18 cellular contexts compared by ENCODE assay signal in genomic region chr7:131600578-131600977, GRCh38. TPM values are rescaled to one million over a fixed set of nuclear protein-coding genes. Genes with fewer than 3 reads are reported as not detected.
DNase-seq lines count a peak whose midpoint lies in the region; ATAC-seq and TF ChIP-seq lines count a peak whose summit lies in the region.
"Had no signal": no experiment of that assay in that cellular context is flagged by ENCODE, and none has a peak within 500 bp of the region (broad histone marks: within the 10 kb centered on the region; RNA-seq: fewer than 3 reads in every experiment).

No MANE protein-coding gene starts in this region.

- no peaks in the 10 kb centered on the region for H3K36me3 Mint-ChIP-seq in MCF 10A (ENCODE audit: insufficient read depth, unreplicated experiment)
- H3K36me3 Mint-ChIP-seq in stimulated activated memory B cell treated with anti-CD40 and anti-IgM and Interleukin-4, amounts not matched to agents 10 μg/mL and 1 μg/mL and 100 μg/mL, for 72 hours: no peaks in the 10 kb centered on the region
- H3K36me3 Mint-ChIP-seq: CD14-positive monocyte had no signal

- DNase-seq in EH (ENCODE audit: low read depth) (peak; percentile 75), PC-3 (no peak), MCF 10A (ENCODE audit: unreplicated experiment) (no peak), foreskin fibroblast (no peak), coronary artery (ENCODE audit: low spot score) (no peak)
- DNase-seq: activated B cell treated with CpG ODN at 0.5 μM for 24 hours, islet precursor cell, MM.1S, NCI-H1694, NCI-H446, SHP77, trophoblast cell had no signal

- TF ChIP-seq EP300 in neural cell (conservative IDR thresholded peaks at IDR 0.05; ENCODE audit: poor library complexity, severe bottlenecking): no peak

- H3K4me1 ChIP-seq in PC-3 (ENCODE audit: insufficient read depth, low read length) (peaks cover 14% of the 10 kb centered on the region), ectodermal cell (ENCODE audit: control insufficient read depth, insufficient read depth, low read length) (peaks cover 49% of the 10 kb centered on the region)
- H3K4me1 ChIP-seq: parathyroid adenoma had no signal

- no peaks in the 10 kb centered on the region for H3F3A ChIP-seq in PC-3 (ENCODE audit: low read length, unreplicated experiment)
- no peaks in the 10 kb centered on the region for H3F3A ChIP-seq in neural cell (ENCODE audit: insufficient read depth, low read length, poor library complexity, severe bottlenecking)

- H3K4me1 Mint-ChIP-seq in MCF 10A (ENCODE audit: insufficient read depth, unreplicated experiment): no peaks in the 10 kb centered on the region
- H3K4me1 Mint-ChIP-seq in stimulated activated memory B cell treated with anti-CD40 and anti-IgM and Interleukin-4, amounts not matched to agents 10 μg/mL and 1 μg/mL and 100 μg/mL, for 72 hours: no peaks in the 10 kb centered on the region
- H3K4me1 Mint-ChIP-seq: activated B cell treated with CpG ODN at 0.5 μM for 24 hours, CD14-positive monocyte had no signal

- no peak for TF ChIP-seq CTCF in PC-3 (conservative IDR thresholded peaks at IDR 0.05; ENCODE audit: low read depth, low read length)
- TF ChIP-seq CTCF in neural cell (IDR thresholded peaks at IDR 0.05; ENCODE audit: poor library complexity, severe bottlenecking): no peak
- no peak for TF ChIP-seq CTCF in MCF 10A (IDR thresholded peaks at IDR 0.05; ENCODE audit: unreplicated experiment)
- no peak for TF ChIP-seq CTCF in foreskin fibroblast (IDR thresholded peaks at IDR 0.05; ENCODE audit: low read depth, low read length)
- TF ChIP-seq CTCF in coronary artery (IDR thresholded peaks at IDR 0.05): no peak

- 56 to 59% methylated on average over 4 of the region's 4 CpGs for WGBS in ectodermal cell, 2 experiments

- BruUV-seq in PC-3 (replicated peaks; lab: Mats Ljungman, UMichigan) (no TSS peak), MCF 10A (replicated peaks; lab: Mats Ljungman, UMichigan) (no TSS peak)

- H2AFZ ChIP-seq in PC-3 (ENCODE audit: low read length) (no peak overlapping the region), neural cell (ENCODE audit: low read depth, low read length) (peak overlapping the region; percentile 52)
- H2AFZ ChIP-seq: parathyroid adenoma had no signal

- peak; percentile 26; the same call in 1 of the 2 replicates for ATAC-seq in PC-3
- ATAC-seq in stimulated activated memory B cell treated with anti-CD40 and anti-IgM and Interleukin-4, amounts not matched to agents 10 μg/mL and 1 μg/mL and 100 μg/mL, for 72 hours: no peak

- no peak overlapping the region for H3K4me3 Mint-ChIP-seq in MCF 10A (ENCODE audit: unreplicated experiment)
- H3K4me3 Mint-ChIP-seq in stimulated activated memory B cell treated with anti-CD40 and anti-IgM and Interleukin-4, amounts not matched to agents 10 μg/mL and 1 μg/mL and 100 μg/mL, for 72 hours: no peak overlapping the region
- H3K4me3 Mint-ChIP-seq: activated B cell treated with CpG ODN at 0.5 μM for 24 hours; CD14-positive monocyte; T-helper 1 cell treated with Interleukin-12 subunit alpha and Interleukin-12 subunit beta and Interleukin-4 antibody, amounts not matched to agents 30 μg/mL and 1 μg/mL, for 36 hours had no signal

- no peaks in the 10 kb centered on the region for H3K36me3 ChIP-seq in PC-3 (ENCODE audit: low read depth, low read length)
- no peaks in the 10 kb centered on the region for H3K36me3 ChIP-seq in ectodermal cell (ENCODE audit: control insufficient read depth, insufficient read depth, low read length)
- no peaks in the 10 kb centered on the region for H3K36me3 ChIP-seq in neural cell (ENCODE audit: insufficient read depth, low read length)

- H3K4me3 ChIP-seq in PC-3 (ENCODE audit: low read length) (no peak overlapping the region), ectodermal cell (ENCODE audit: insufficient read depth, low read depth, low read length) (no peak overlapping the region), neural cell (ENCODE audit: low read length) (peak overlapping the region; percentile 8), foreskin fibroblast (ENCODE audit: low read depth in 1 of 2, low read length in 2 of 2) (no peak overlapping the region), coronary artery (no peak overlapping the region)

- no peaks in the 10 kb centered on the region for H3K9me3 Mint-ChIP-seq in MCF 10A (ENCODE audit: unreplicated experiment)
- no peaks in the 10 kb centered on the region for H3K9me3 Mint-ChIP-seq in stimulated activated memory B cell treated with anti-CD40 and anti-IgM and Interleukin-4, amounts not matched to agents 10 μg/mL and 1 μg/mL and 100 μg/mL, for 72 hours
- H3K9me3 Mint-ChIP-seq: activated B cell treated with CpG ODN at 0.5 μM for 24 hours; T-helper 1 cell treated with Interleukin-12 subunit alpha and Interleukin-12 subunit beta and Interleukin-4 antibody, amounts not matched to agents 30 μg/mL and 1 μg/mL, for 36 hours had no signal

- no peaks in the 10 kb centered on the region for H3K9me2 ChIP-seq in PC-3 (replicated peaks; ENCODE audit: low read length)
- H3K9me2 ChIP-seq in neural cell (ENCODE audit: insufficient read depth, low read length): no peaks in the 10 kb centered on the region

- H3K4me2 ChIP-seq in PC-3 (ENCODE audit: low read length) (no peak overlapping the region), neural cell (ENCODE audit: low read length) (peak overlapping the region; percentile 19)

- H3K9me3 ChIP-seq in PC-3 (ENCODE audit: low read length): no peaks in the 10 kb centered on the region
- no peaks in the 10 kb centered on the region for H3K9me3 ChIP-seq in ectodermal cell (ENCODE audit: control insufficient read depth, low read length)
- no peaks in the 10 kb centered on the region for H3K9me3 ChIP-seq in neural cell (ENCODE audit: low read length)

- H4K20me1 ChIP-seq in PC-3 (ENCODE audit: low read length): no peaks in the 10 kb centered on the region
- no peaks in the 10 kb centered on the region for H4K20me1 ChIP-seq in neural cell (ENCODE audit: insufficient read depth)

- H3K27ac ChIP-seq in PC-3 (ENCODE audit: low read length): no peak overlapping the region
- peak overlapping the region; percentile 90 for H3K27ac ChIP-seq in ectodermal cell (ENCODE audit: insufficient read depth, low read depth, low read length, poor library complexity, severe bottlenecking)
- H3K27ac ChIP-seq in neural cell (ENCODE audit: low read length): peak overlapping the region; percentile 45
- no peak overlapping the region for H3K27ac ChIP-seq in coronary artery
- H3K27ac ChIP-seq: parathyroid adenoma had no signal

- H3K27me3 ChIP-seq in PC-3 (ENCODE audit: low read length) (no peaks in the 10 kb centered on the region), ectodermal cell (ENCODE audit: control insufficient read depth, insufficient read depth, low read length, poor library complexity, severe bottlenecking) (no peaks in the 10 kb centered on the region), neural cell (ENCODE audit: insufficient read depth, low read depth, low read length) (no peaks in the 10 kb centered on the region)

- CTCF ChIA-PET in PC-3 (lab: Charles Lee) (no interaction called here), MCF 10A (lab: Yijun Ruan, JAX) (no interaction called here)

- no peaks in the 10 kb centered on the region for H3K27me3 Mint-ChIP-seq in MCF 10A (ENCODE audit: insufficient read depth, unreplicated experiment)
- peaks cover 10% of the 10 kb centered on the region for H3K27me3 Mint-ChIP-seq in stimulated activated memory B cell treated with anti-CD40 and anti-IgM and Interleukin-4, amounts not matched to agents 10 μg/mL and 1 μg/mL and 100 μg/mL, for 72 hours

- intact Hi-C loops in PC-3 (cut with micrococcal nuclease): no loop called here
- intact Hi-C loops in MCF 10A (cut with micrococcal nuclease): no loop called here

- no peak overlapping the region for H3K27ac Mint-ChIP-seq in MCF 10A (ENCODE audit: low read depth, unreplicated experiment)
- H3K27ac Mint-ChIP-seq in stimulated activated memory B cell treated with anti-CD40 and anti-IgM and Interleukin-4, amounts not matched to agents 10 μg/mL and 1 μg/mL and 100 μg/mL, for 72 hours: no peak overlapping the region
- H3K27ac Mint-ChIP-seq: activated B cell treated with CpG ODN at 0.5 μM for 24 hours; T-helper 1 cell treated with Interleukin-12 subunit alpha and Interleukin-12 subunit beta and Interleukin-4 antibody, amounts not matched to agents 30 μg/mL and 1 μg/mL, for 36 hours had no signal

- POLR2A ChIA-PET in PC-3 (lab: Charles Lee; ENCODE audit: unreplicated experiment) (no interaction called here), MCF 10A (lab: Yijun Ruan, JAX) (no interaction called here)

- TF ChIP-seq RAD21 in neural cell (conservative IDR thresholded peaks at IDR 0.05): no peak

- H3K79me2 ChIP-seq in PC-3 (ENCODE audit: low read length) (no peaks in the 10 kb centered on the region), neural cell (replicated peaks; ENCODE audit: insufficient read depth, low read length) (no peaks in the 10 kb centered on the region)
- H3K79me2 ChIP-seq: parathyroid adenoma had no signal

- no peak overlapping the region for H3K9ac ChIP-seq in PC-3 (ENCODE audit: low read length)
- peak overlapping the region; percentile 15 for H3K9ac ChIP-seq in neural cell (ENCODE audit: low read length)
- H3K9ac ChIP-seq: parathyroid adenoma had no signal

RNA-seq across cellular contexts. Expression of gene PODXL, which starts 44.1 kb away (rescaled TPM):
- total RNA-seq in PC-3 (2014; rRNA removed) (44.2 and 80.5 TPM in 2 replicates), MCF 10A (2022) (1.6 and 1.7 TPM in 2 replicates)
- polyA plus RNA-seq in ectodermal cell (2013, experiment 1 of 4): 221 TPM
- polyA plus RNA-seq in ectodermal cell (2013, experiment 2 of 4): 171 TPM
- polyA plus RNA-seq in ectodermal cell (2013, experiment 3 of 4): 162 TPM
- polyA plus RNA-seq in ectodermal cell (2013, experiment 4 of 4): 157 TPM
- polyA plus RNA-seq in neural cell: 4.5 and 6.1 TPM in 2 replicates
- 6.6 and 9.8 TPM in 2 replicates for polyA minus RNA-seq in neural cell

Comparison
In these comparisons a context has a peak if more than half of its experiments do, and no peak if none do; other contexts are left out.
1. H3K27ac ChIP-seq: peak in ectodermal cell (single experiment) and neural cell (single experiment); none in PC-3 (single experiment) and coronary artery (0 of 2).
2. RNA of gene PODXL, which starts 44.1 kb away (total RNA-seq): 44.2 to 80.5 TPM in PC-3; 1.6 to 1.7 TPM in MCF 10A; every median in the first group is over 10 times any median in the second.